In genomic region chr22:38114484-38115398, GRCh38 we compare ENCODE assay signal across 8 cellular contexts. TPM values are rescaled to one million over a fixed set of nuclear protein-coding genes. Genes with fewer than 3 reads are reported as not detected.
DNase-seq lines count a peak whose midpoint lies in the region; ATAC-seq and TF ChIP-seq lines count a peak whose summit lies in the region.

No MANE protein-coding gene starts in this region.

- H3K4me3 ChIP-seq in DND-41 (ENCODE audit: low read depth in 1 of 2, low read length in 2 of 2) (no peak overlapping the region), ovary (no peak overlapping the region), thyroid gland (replicated peaks in 1 of 3) (no peak overlapping the region)

- no peak overlapping the region for H2AFZ ChIP-seq in DND-41 (ENCODE audit: low read depth, low read length)

- no peaks in the 10 kb centered on the region for H3K79me2 ChIP-seq in DND-41 (ENCODE audit: insufficient read depth, low read length)

- H3K36me3 ChIP-seq in DND-41 (ENCODE audit: insufficient read depth, low read length) (peaks cover 41% of the 10 kb centered on the region), ovary (no peaks in the 10 kb centered on the region), thyroid gland (no peaks in the 10 kb centered on the region)

- H3K9me3 ChIP-seq in DND-41 (ENCODE audit: insufficient read depth, low read length, severe bottlenecking) (no peaks in the 10 kb centered on the region), ovary (no peaks in the 10 kb centered on the region), thyroid gland (no peaks in the 10 kb centered on the region)

- no peaks in the 10 kb centered on the region for H4K20me1 ChIP-seq in DND-41 (ENCODE audit: insufficient read depth, low read length)

- H3K9ac ChIP-seq in DND-41 (ENCODE audit: low read depth, low read length) = no peak overlapping the region

- H3K4me1 ChIP-seq in DND-41 (ENCODE audit: insufficient read depth, low read length) = no peaks in the 10 kb centered on the region
- no peaks in the 10 kb centered on the region for H3K4me1 ChIP-seq in ovary (ENCODE audit: insufficient read depth)
- H3K4me1 ChIP-seq in thyroid gland = no peaks in the 10 kb centered on the region

- TF ChIP-seq POLR2A in ovary (IDR thresholded peaks at IDR 0.05) = no peak
- no peak for TF ChIP-seq POLR2A in thyroid gland (IDR thresholded peaks at IDR 0.05)

- intact Hi-C loops in ovary (cut with DNase I) (loop anchor here in 2 of 4 donors (5.0 to 10.0 kb wide), 2 partner anchors 60 to 238 kb away; partner anchors contain the start of gene PICK1 (in 1 of the 2)), thyroid gland (cut with DNase I) (loop anchor here (5.0 kb wide), 1 partner anchor 238 kb away; no protein-coding TSS in a partner anchor)

- H3K27me3 ChIP-seq in DND-41 (ENCODE audit: insufficient read depth, low read length, poor library complexity) (no peaks in the 10 kb centered on the region), ovary (no peaks in the 10 kb centered on the region), thyroid gland (no peaks in the 10 kb centered on the region)

- DNase-seq in DND-41 (peak; percentile 75), LoVo (ENCODE audit: low spot score) (peak; percentile 66), germinal center (ENCODE audit: low spot score) (peak; percentile 86), ovary (peak; percentile 74 to 90 (median 85)), thyroid gland (peak; percentile 81 to 83), GF-D8 (lab: John Stamatoyannopoulos, UW) (no peak)
- peak; percentile 80 for DNase-seq in activated naive CD4-positive, alpha-beta T cell treated with Interleukin-2 at 50 U/mL for 16 hours

- ATAC-seq in DND-41 (ENCODE audit: insufficient read depth, low read depth) (peak; percentile 93), SK-N-SH treated with all-trans-retinoic acid at 6 μM for 48 hours (peak; percentile 99)

- no peak for TF ChIP-seq EP300 in ovary (IDR thresholded peaks at IDR 0.05)

- TF ChIP-seq CTCF in DND-41 (IDR thresholded peaks at IDR 0.05; ENCODE audit: borderline replicate concordance, extremely low read depth, low read length, poor library complexity, severe bottlenecking) (peak; percentile 92), ovary (IDR thresholded peaks at IDR 0.05) (peak; percentile 74 to 89 (median 78)), thyroid gland (IDR thresholded peaks at IDR 0.05) (peak; percentile 72 to 95 (median 84))

- no peak overlapping the region for H3K4me2 ChIP-seq in DND-41 (ENCODE audit: insufficient read depth, low read length)

- WGBS in ovary, 3 donors = 50 to 63% (median 50%) methylated on average over 26 to 32 of the region's 32 CpGs
- WGBS in thyroid gland, 2 donors = 46 to 50% methylated on average over 25 to 26 of the region's 32 CpGs

- no peak overlapping the region for H3K27ac ChIP-seq in DND-41 (ENCODE audit: low read length)
- no peak overlapping the region for H3K27ac ChIP-seq in ovary
- no peak overlapping the region for H3K27ac ChIP-seq in thyroid gland

TF ChIP-seq in SK-N-SH treated with all-trans-retinoic acid at 6 μM for 48 hours, 23 proteins besides CTCF, POLR2A, EP300 and RAD21:
- TF ChIP-seq SNAI2 (CRISPR knock-in tag; IDR thresholded peaks at IDR 0.05) (no peak), GLIS3 (CRISPR knock-in tag; IDR thresholded peaks at IDR 0.05) (no peak), ISL1 (CRISPR knock-in tag; IDR thresholded peaks at IDR 0.05) (no peak)

RNA-seq across cellular contexts. Expression of gene BAIAP2L2, which starts 4.3 kb away (rescaled TPM):
- total RNA-seq in ovary (1 to 10 TPM in 3 of 7 donors, under 1 TPM in 4; 0.40 to 3.1 (median 0.69) TPM), thyroid gland (1 to 10 TPM in 2 of 4 donors, under 1 TPM in 2; 0.50 to 1.7 (median 1.1) TPM)
- 1 to 10 TPM in 1 of 2 donors, not detected in 1; 1.7 TPM for polyA plus RNA-seq in ovary

RNA-seq across cellular contexts. Expression of gene SLC16A8, which starts 30.8 kb away (rescaled TPM):
- total RNA-seq in ovary = under 1 TPM in 1 of 7 donors, not detected in 6; 0.52 TPM
- polyA plus RNA-seq in ovary = under 1 TPM in 1 of 2 donors, not detected in 1; 0.39 TPM
- 1 to 10 TPM in 1 of 4 donors, under 1 TPM in 1, not detected in 2; 0.88 to 1.0 TPM for total RNA-seq in thyroid gland

RNA-seq across cellular contexts. Expression of gene PICK1, which starts 57.5 kb away (rescaled TPM):
- total RNA-seq in ovary (10 to 100 TPM; 26.0 to 47.7 (median 35.1) TPM), thyroid gland (10 to 100 TPM; 52.2 to 81.4 (median 57.5) TPM)
- polyA plus RNA-seq in ovary = 10 to 100 TPM; 18.0 to 33.3 TPM
